In genomic region chr12:48996794-48997718, GRCh38 we compare ENCODE assay signal across 8 cellular contexts. TPM values are rescaled to one million over a fixed set of nuclear protein-coding genes. Genes with fewer than 3 reads are reported as not detected.
DNase-seq lines count a peak whose midpoint lies in the region; ATAC-seq and TF ChIP-seq lines count a peak whose summit lies in the region.

No MANE protein-coding gene starts in this region.

- intact Hi-C loops in left lung (cut with DNase I) = no loop called here

- peaks cover 33 to 97% of the 10 kb centered on the region in 2 donors for H3K27me3 ChIP-seq in left lung

- ATAC-seq in left lung (peak; percentile 75), HG03354 (IDR thresholded peaks at IDR 0.05; ENCODE audit: poor library complexity, severe bottlenecking, unreplicated experiment) (no peak)

- H3K9me3 ChIP-seq in left lung = no peaks in the 10 kb centered on the region

- DNase-seq in GM03348 (ENCODE audit: low spot score) = peak; percentile 90
- peak; percentile 40 for DNase-seq in NCI-H1092 (lab: John Stamatoyannopoulos, UW)
- peak; percentile 31 to 76 for DNase-seq in dermis microvascular lymphatic vessel endothelial cell (ENCODE audit: low read depth in 2 of 2)
- peak; percentile 84 to 94 for DNase-seq in left lung
- DNase-seq in stimulated activated CD4-positive, alpha-beta T cell treated with anti-CD3 and anti-CD28 coated beads, Interleukin-1b, Interleukin-23, amount 100 ng/mL, for 4 hours (ENCODE audit: low read depth in 2 of 2) = peak; percentile 52 to 64
- no peak for DNase-seq in SW480 (ENCODE audit: low spot score)

- H3K36me3 ChIP-seq in left lung = peaks cover 0 to 19% of the 10 kb centered on the region in 2 donors

- TF ChIP-seq CTCF in VCaP (conservative IDR thresholded peaks at IDR 0.05) (peak; percentile 16; the same call in 1 of the 2 replicates), left lung (IDR thresholded peaks at IDR 0.05) (peak; percentile 74 to 80)

- peak overlapping the region; percentile 23 to 52 for H3K4me3 ChIP-seq in left lung

- H3K4me1 ChIP-seq in left lung = peaks cover 17 to 51% of the 10 kb centered on the region in 2 donors

- H3K27ac ChIP-seq in VCaP (no peak overlapping the region; the same call in 1 of the 2 replicates), left lung (no peak overlapping the region)

RNA-seq across cellular contexts. Expression of gene DDN, which starts 2.1 kb away (rescaled TPM):
- total RNA-seq in dermis microvascular lymphatic vessel endothelial cell (under 0.01 and 0.13 TPM in 2 replicates), left lung (under 1 TPM; 0.06 to 0.08 TPM)

RNA-seq across cellular contexts. Expression of gene WNT1, which starts 18.9 kb away (rescaled TPM):
- total RNA-seq in dermis microvascular lymphatic vessel endothelial cell (not detected in 2 replicates), left lung (not detected)

RNA-seq across cellular contexts. Expression of gene PRKAG1, which starts 21.5 kb away (rescaled TPM):
- total RNA-seq in dermis microvascular lymphatic vessel endothelial cell (37.4 and 44.5 TPM in 2 replicates), left lung (10 to 100 TPM; 48.4 to 62.7 TPM)

RNA-seq across cellular contexts. Expression of gene WNT10B, which starts 25.5 kb away (rescaled TPM):
- total RNA-seq in dermis microvascular lymphatic vessel endothelial cell (0.13 TPM in 2 replicates), left lung (under 1 TPM; 0.15 to 0.58 TPM)

RNA-seq across cellular contexts. Expression of gene ARF3, which starts 39.8 kb away (rescaled TPM):
- total RNA-seq in dermis microvascular lymphatic vessel endothelial cell (40.7 and 50.4 TPM in 2 replicates), left lung (100 to 1,000 TPM; 184 to 186 TPM)
